In genomic region chr6:93418448-93419303, GRCh38 we compare ENCODE assay signal across 8 cellular contexts. TPM values are rescaled to one million over a fixed set of nuclear protein-coding genes. Genes with fewer than 3 reads are reported as not detected.
A peak's percentile ranks its signal among the peaks of the same experiment; 100 is the strongest.
DNase-seq lines count a peak whose midpoint lies in the region; ATAC-seq and TF ChIP-seq lines count a peak whose summit lies in the region.

No MANE protein-coding gene starts in this region.

- peak overlapping the region; percentile 77; the same call in 1 of the 2 replicates for H2AFZ ChIP-seq in SK-N-SH (ENCODE audit: low read depth)

- POLR2A ChIA-PET in SK-N-SH (lab: Yijun Ruan, JAX) = no interaction called here

- H3K4me3 ChIP-seq in SK-N-SH (ENCODE audit: low read depth in 2 of 2, low read length in 1 of 2) (peak overlapping the region; percentile 41 to 55), esophagus muscularis mucosa (peak overlapping the region; percentile 77 to 92 (median 82)), muscle layer of colon (ENCODE audit: low read depth in 1 of 2, low read length in 2 of 2) (peak overlapping the region; percentile 71 to 90)

- no peak for TF ChIP-seq RAD21 in SK-N-SH (IDR thresholded peaks at IDR 0.05; ENCODE audit: low read length)

- 4% methylated on average over 33 of the region's 88 CpGs for WGBS in SK-N-SH (ENCODE audit: low lambda C conversion rate)
- 3% methylated on average over 6 of the region's 88 CpGs for WGBS in esophagus muscularis mucosa

- peaks cover 46% of the 10 kb centered on the region for H3K27me3 ChIP-seq in SK-N-SH (ENCODE audit: insufficient read depth)
- H3K27me3 ChIP-seq in esophagus muscularis mucosa = peaks cover 0 to 19% (median 0%) of the 10 kb centered on the region in 4 donors
- H3K27me3 ChIP-seq in muscle layer of colon (ENCODE audit: control insufficient read depth in 1 of 2, insufficient read depth in 2 of 2, low read length in 2 of 2) = peaks cover 9 to 35% of the 10 kb centered on the region in 2 donors

- H3K9me3 ChIP-seq in SK-N-SH (no peaks in the 10 kb centered on the region), esophagus muscularis mucosa (no peaks in the 10 kb centered on the region), muscle layer of colon (ENCODE audit: low read length) (no peaks in the 10 kb centered on the region)

- no peaks in the 10 kb centered on the region for H3F3A ChIP-seq in SK-N-SH (replicated peaks; ENCODE audit: insufficient read depth)

- H3K27ac ChIP-seq in SK-N-SH (ENCODE audit: low read depth in 2 of 2, low read length in 1 of 2) (no peak overlapping the region), esophagus muscularis mucosa (replicated peaks in 1 of 4) (peak overlapping the region; percentile 75 to 86 (median 80)), muscle layer of colon (ENCODE audit: low read depth, low read length) (peak overlapping the region; percentile 83)

- no peaks in the 10 kb centered on the region for H4K20me1 ChIP-seq in SK-N-SH (ENCODE audit: insufficient read depth)

- no peaks in the 10 kb centered on the region for H3K36me3 ChIP-seq in SK-N-SH (replicated peaks in 1 of 2; ENCODE audit: control insufficient read depth in 1 of 2, insufficient read depth in 2 of 2, low read length in 1 of 2)
- H3K36me3 ChIP-seq in esophagus muscularis mucosa = no peaks in the 10 kb centered on the region
- no peaks in the 10 kb centered on the region for H3K36me3 ChIP-seq in muscle layer of colon (ENCODE audit: insufficient read depth, low read length)

- TF ChIP-seq POLR2A in esophagus muscularis mucosa (IDR thresholded peaks at IDR 0.05; ENCODE audit: low read depth) = no peak

- TF ChIP-seq EP300 in SK-N-SH (IDR thresholded peaks at IDR 0.05; ENCODE audit: borderline replicate concordance in 1 of 2, low read depth in 1 of 2, low read length in 1 of 2) (no peak), esophagus muscularis mucosa (IDR thresholded peaks at IDR 0.05) (no peak)

- H3K4me2 ChIP-seq in SK-N-SH = peak overlapping the region; percentile 80

- H3K4me1 ChIP-seq in SK-N-SH (ENCODE audit: control insufficient read depth in 1 of 2, insufficient read depth in 2 of 2, low read depth in 1 of 2, low read length in 1 of 2) = peaks cover 0 to 10% of the 10 kb centered on the region in 2 experiments; a peak in 2 of 4 replicates
- H3K4me1 ChIP-seq in esophagus muscularis mucosa = peaks cover 17 to 64% (median 57%) of the 10 kb centered on the region in 4 donors
- H3K4me1 ChIP-seq in muscle layer of colon (ENCODE audit: insufficient read depth, low read length) = peaks cover 4% of the 10 kb centered on the region

- intact Hi-C loops in esophagus muscularis mucosa (cut with DNase I) = loop anchor here (5.0 to 10.0 kb wide), 2 partner anchors 334 to 606 kb away; no protein-coding TSS in a partner anchor

- H3K9ac ChIP-seq in SK-N-SH = no peak overlapping the region
- peak overlapping the region; percentile 83 for H3K9ac ChIP-seq in muscle layer of colon (ENCODE audit: low read length)

- TF ChIP-seq CTCF in SK-N-SH (IDR thresholded peaks at IDR 0.05) = no peak
- peak in 1 of 3 experiments; percentile 32 for TF ChIP-seq CTCF in esophagus muscularis mucosa (IDR thresholded peaks at IDR 0.05)

- CTCF ChIA-PET in SK-N-SH (lab: Yijun Ruan, JAX) = interaction anchor here (2.1 kb wide), 1 partner anchor 382 kb away, joined by 5 read pairs; no protein-coding TSS in a partner anchor

- no peaks in the 10 kb centered on the region for H3K9me2 ChIP-seq in SK-N-SH

- peak; percentile 54 for DNase-seq in COR-L47 (lab: John Stamatoyannopoulos, UW)
- DNase-seq in SK-N-SH = peak; percentile 50
- DNase-seq in esophagus muscularis mucosa (ENCODE audit: extremely low spot score) = no peak
- peak; percentile 43 for DNase-seq in ureter (ENCODE audit: low spot score)

- ATAC-seq in HG02852 (IDR thresholded peaks at IDR 0.05; ENCODE audit: unreplicated experiment) (peak; percentile 18), HG02884 (IDR thresholded peaks at IDR 0.05; ENCODE audit: unreplicated experiment) (no peak), GM18870 (IDR thresholded peaks at IDR 0.05; ENCODE audit: unreplicated experiment) (no peak)

- H3K79me2 ChIP-seq in SK-N-SH (ENCODE audit: insufficient read depth) = no peaks in the 10 kb centered on the region

TF ChIP-seq in SK-N-SH, 30 proteins besides CTCF, POLR2A, EP300 and RAD21:
- TF ChIP-seq YY1 (IDR thresholded peaks at IDR 0.05; ENCODE audit: low read depth) (no peak), EZH2phosphoT487 (IDR thresholded peaks at IDR 0.05; ENCODE audit: borderline replicate concordance, low read depth) (0 out of 2 replicates have a peak, but pooled peaks have one; percentile 63)

RNA-seq across cellular contexts. Expression of gene EPHA7, which starts 0.7 kb away (rescaled TPM):
- under 0.01 TPM in 1 of 2 replicates, not detected in the other for polyA plus RNA-seq in SK-N-SH (2012; rRNA removed)
- polyA plus RNA-seq in SK-N-SH (2012; cell fraction: cytosol; rRNA removed) = not detected in 2 replicates
- not detected in 2 replicates for polyA plus RNA-seq in SK-N-SH (2012; cell fraction: nucleus; rRNA removed)
- total RNA-seq in esophagus muscularis mucosa = 100 to 1,000 TPM; 158 to 262 (median 219) TPM
- 4.6 TPM for total RNA-seq in ureter

Comparison
In these comparisons a context has a peak if more than half of its experiments do, and no peak if none do; other contexts are left out.
1. H3K27ac ChIP-seq: peak in esophagus muscularis mucosa (4 of 4) and muscle layer of colon (single experiment); none in SK-N-SH (0 of 2).
2. RNA of gene EPHA7, which starts 0.7 kb away (total RNA-seq): 158 to 262 TPM in esophagus muscularis mucosa; 4.6 TPM in ureter (single experiment); every median in the first group is over 10 times any median in the second.
3. Peak in every context shown above with its lines, with median percentiles within 50 percentile points of each other: H3K4me3 ChIP-seq.